37 cellular contexts compared by ENCODE assay signal in the genomic region with DNA sequence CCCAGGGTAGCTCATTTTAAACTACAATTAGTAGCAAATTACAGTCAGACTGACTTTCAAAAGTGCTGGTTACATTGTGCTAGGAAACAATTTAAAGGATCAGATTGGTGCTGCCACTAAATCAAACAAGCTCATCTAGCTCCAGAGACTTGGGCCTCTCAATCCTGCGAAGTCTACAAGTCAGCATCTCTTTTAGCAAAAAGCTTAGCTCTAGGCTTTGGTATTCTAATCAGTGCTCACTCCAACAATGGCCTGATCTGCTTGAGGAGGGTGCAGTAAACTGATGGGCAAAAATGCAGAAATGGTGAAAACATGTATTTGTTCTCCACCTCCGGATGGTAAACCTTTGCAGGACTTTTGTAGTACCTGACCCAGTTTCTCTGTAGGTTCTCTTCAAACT. TPM values are rescaled to one million over a fixed set of nuclear protein-coding genes. Genes with fewer than 3 reads are reported as not detected.
"Had no signal": no experiment of that assay in that cellular context is flagged by ENCODE, and none has a peak within 500 bp of the region (broad histone marks: within the 10 kb centered on the region; RNA-seq: fewer than 3 reads in every experiment).

No MANE protein-coding gene starts in this region.

- H3K36me3 Mint-ChIP-seq: activated naive CD4-positive, alpha-beta T cell treated with anti-CD3 and anti-CD28 coated beads, Interleukin-2, amount 50 U/mL, for 72 hours; brain had no signal

- H3K4me1 Mint-ChIP-seq: activated CD4-positive, alpha-beta T cell treated with anti-CD3 and anti-CD28 coated beads for 36 hours; activated CD4-positive, alpha-beta T cell treated with anti-CD3 and anti-CD28 coated beads, Interleukin-2, amount 10 ng/mL, durations not matched to agents 7 days and 5 days had no signal

- H3K9ac ChIP-seq: KMS-11 had no signal

- H3K9me3 ChIP-seq: adrenal gland had no signal

- H3K4me3 ChIP-seq: adrenal gland, PC-9, SK-N-MC had no signal

- H3K27me3 Mint-ChIP-seq: activated CD4-positive, alpha-beta T cell treated with anti-CD3 and anti-CD28 coated beads, Interleukin-2, amount 10 ng/mL, durations not matched to agents 7 days and 5 days had no signal

- H3K27ac ChIP-seq: adrenal gland, KMS-11, PC-9, RWPE1, SK-N-MC had no signal

- H2AFZ ChIP-seq: PC-9 had no signal

- H3K36me3 ChIP-seq: adrenal gland had no signal

- FAIRE-seq: RCC 7860 had no signal

- H3K27me3 ChIP-seq: adrenal gland had no signal

- H3K4me2 ChIP-seq: KMS-11, PC-9 had no signal

- DNase-seq: activated CD4-positive, alpha-beta T cell treated with anti-CD3 and anti-CD28 coated beads for 36 hours; activated CD4-positive, alpha-beta T cell treated with anti-CD3 and anti-CD28 coated beads, Interleukin-2, amount 10 ng/mL, durations not matched to agents 7 days and 5 days; activated CD4-positive, alpha-beta T cell treated with anti-CD3 and anti-CD28 coated beads, Interleukin-2, amount 50 U/mL, for 48 hours; activated CD8-positive, alpha-beta memory T cell treated with anti-CD3 and anti-CD28 coated beads, Interleukin-2, amount 50 U/mL, for 4 hours; activated gamma-delta T cell treated with Interleukin-2 at 50 U/mL for 16 hours; activated naive CD4-positive, alpha-beta T cell treated with anti-CD3 and anti-CD28 coated beads for 36 hours; activated T-cell treated with anti-CD3 and anti-CD28 coated beads for 4 hours; activated T-cell treated with anti-CD3 and anti-CD28 coated beads, Interleukin-2, amount 50 U/mL, for 4 hours; adrenal gland; central memory CD4-positive, alpha-beta T cell; MM.1S; MV-4-11; NCI-H1092; NCI-H1417 treated with DMSO at 0.1 percent for 48 hours; NCI-H1694 treated with DMSO at 0.1 percent for 48 hours; NCI-H2029; NCI-H2171 treated with DMSO at 0.1 percent for 48 hours; NCI-H226; NCI-H446 treated with DMSO at 0.1 percent for 48 hours; NCI-H524; NCI-H69; NCI-H82; NK-92 treated with Interleukin-12 subunit alpha and Interleukin-12 subunit beta, amount 100 ng/mL, for 24 hours; PC-9; SIG-M5; T1000 had no signal

- H3K9me3 Mint-ChIP-seq: activated CD4-positive, alpha-beta T cell treated with anti-CD3 and anti-CD28 coated beads, Interleukin-2, amount 10 ng/mL, durations not matched to agents 7 days and 5 days; activated naive CD4-positive, alpha-beta T cell treated with anti-CD3 and anti-CD28 coated beads for 36 hours; activated naive CD4-positive, alpha-beta T cell treated with anti-CD3 and anti-CD28 coated beads, Interleukin-2, amount 50 U/mL, for 72 hours; activated T-cell treated with anti-CD3 and anti-CD28 coated beads, Interleukin-2, amount 50 U/mL, for 4 hours; activated T-helper 1 cell treated with anti-CD3 and anti-CD28 coated beads, Interleukin-12 subunit alpha, Interleukin-12 subunit beta, Interleukin-2, Interleukin-4 antibody, amounts not matched to agents 30 ng/mL and 10 ng/mL and 1 ng/mL, durations not matched to agents 14 hours and 24 hours and 36 hours; brain had no signal

- H3K27ac Mint-ChIP-seq: activated CD4-positive, alpha-beta T cell treated with anti-CD3 and anti-CD28 coated beads for 36 hours; activated CD4-positive, alpha-beta T cell treated with anti-CD3 and anti-CD28 coated beads, Interleukin-2, amount 10 ng/mL, durations not matched to agents 7 days and 5 days; activated naive CD4-positive, alpha-beta T cell treated with anti-CD3 and anti-CD28 coated beads for 36 hours; activated naive CD4-positive, alpha-beta T cell treated with anti-CD3 and anti-CD28 coated beads, Interleukin-2, amount 50 U/mL, for 72 hours; activated T-helper 1 cell treated with anti-CD3 and anti-CD28 coated beads, Interleukin-12 subunit alpha, Interleukin-12 subunit beta, Interleukin-2, Interleukin-4 antibody, amounts not matched to agents 30 ng/mL and 10 ng/mL and 1 ng/mL, durations not matched to agents 14 hours and 24 hours and 36 hours had no signal

- H3K4me3 Mint-ChIP-seq: activated CD4-positive, alpha-beta T cell treated with anti-CD3 and anti-CD28 coated beads for 36 hours; activated CD4-positive, alpha-beta T cell treated with anti-CD3 and anti-CD28 coated beads, Interleukin-2, amount 10 ng/mL, durations not matched to agents 7 days and 5 days; activated naive CD4-positive, alpha-beta T cell treated with anti-CD3 and anti-CD28 coated beads for 36 hours; activated T-cell treated with anti-CD3 and anti-CD28 coated beads, Interleukin-2, amount 50 U/mL, for 4 hours; activated T-helper 1 cell treated with anti-CD3 and anti-CD28 coated beads, Interleukin-12 subunit alpha, Interleukin-12 subunit beta, Interleukin-2, Interleukin-4 antibody, amounts not matched to agents 30 ng/mL and 10 ng/mL and 1 ng/mL, durations not matched to agents 14 hours and 24 hours and 36 hours; brain had no signal

- ATAC-seq: activated CD4-positive, alpha-beta T cell treated with anti-CD3 and anti-CD28 coated beads for 36 hours; activated CD4-positive, CD25-positive, alpha-beta regulatory T cell treated with anti-CD3 and anti-CD28 coated beads, Interleukin-2, amount 50 U/mL, for 24 hours; activated naive CD4-positive, alpha-beta T cell treated with anti-CD3 and anti-CD28 coated beads, Interleukin-2, amount 50 U/mL, for 72 hours; activated T-cell treated with anti-CD3 and anti-CD28 coated beads, Interleukin-2, amount 50 U/mL, for 4 hours; Right ventricle myocardium inferior had no signal

RNA-seq across cellular contexts. Expression of gene SEMA6A, which starts 47.0 kb away (rescaled TPM):
- total RNA-seq: activated CD4-positive, alpha-beta T cell treated with anti-CD3 and anti-CD28 coated beads for 36 hours; activated CD4-positive, alpha-beta T cell treated with anti-CD3 and anti-CD28 coated beads, Interleukin-2, amount 10 ng/mL, durations not matched to agents 7 days and 5 days; LHCN-M2; PC-9; T-helper 2 cell treated with Interferon-gamma antibody and Interleukin-4, amounts not matched to agents 100 ng/mL and 5 ng/mL, for 36 hours had no signal
